8 cellular contexts compared by ENCODE assay signal in the genomic region with DNA sequence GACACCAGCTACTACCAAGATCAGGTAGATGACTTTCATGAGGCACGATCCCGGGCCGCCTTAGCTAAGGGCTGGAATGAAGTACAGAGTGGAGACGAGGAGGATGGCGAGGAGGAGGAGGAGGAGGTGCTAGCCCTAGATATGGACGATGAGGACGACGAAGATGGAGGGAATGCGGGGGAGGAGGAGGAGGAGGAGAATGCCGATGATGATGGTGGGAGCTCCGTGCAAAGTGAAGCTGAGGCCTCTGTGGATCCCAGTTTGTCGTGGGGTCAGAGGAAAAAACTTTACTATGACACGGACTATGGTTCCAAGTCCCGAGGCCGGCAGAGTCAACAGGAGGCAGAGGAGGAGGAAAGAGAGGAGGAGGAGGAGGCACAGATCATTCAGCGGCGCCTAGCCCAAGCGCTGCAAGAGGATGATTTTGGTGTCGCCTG. TPM values are rescaled to one million over a fixed set of nuclear protein-coding genes. Genes with fewer than 3 reads are reported as not detected.
DNase-seq lines count a peak whose midpoint lies in the region; ATAC-seq and TF ChIP-seq lines count a peak whose summit lies in the region.

No MANE protein-coding gene starts in this region.

- POLR2A ChIA-PET in Panc1 (lab: Charles Lee), result no interaction called here

- CTCF ChIA-PET in Panc1 (lab: Charles Lee), result no interaction called here

- TF ChIP-seq CTCF in 22Rv1 (IDR thresholded peaks at IDR 0.05) (no peak), Panc1 (IDR thresholded peaks at IDR 0.05) (no peak)

- peak overlapping the region; percentile 97 for H3K9ac ChIP-seq in duodenal mucosa (ENCODE audit: low read depth in 1 of 2, low read length in 2 of 2)

- H3K27me3 ChIP-seq in Panc1 (ENCODE audit: control insufficient read depth, insufficient read depth, low read length) (no peaks in the 10 kb centered on the region), duodenal mucosa (ENCODE audit: control insufficient read depth in 1 of 2, insufficient read depth in 2 of 2, low read length in 2 of 2) (no peaks in the 10 kb centered on the region), muscle layer of duodenum (ENCODE audit: low read depth, low read length) (no peaks in the 10 kb centered on the region)

- H3K27ac ChIP-seq in 22Rv1 (peak overlapping the region; percentile 92), Panc1 (ENCODE audit: low read length) (peak overlapping the region; percentile 93), duodenal mucosa (ENCODE audit: low read depth, low read length) (peak overlapping the region; percentile 85), muscle layer of duodenum (ENCODE audit: low read length) (peak overlapping the region; percentile 99)

- intact Hi-C loops in Panc1 (cut with micrococcal nuclease; ENCODE audit: unreplicated experiment), result loop anchor here (2.0 kb wide), 1 partner anchor 16 kb away; no protein-coding TSS in a partner anchor

- no peak for DNase-seq in Panc1 (ENCODE audit: low read depth, low spot score)
- no peak for DNase-seq in NCI-H2171 treated with DMSO at 0.1 percent for 48 hours (lab: John Stamatoyannopoulos, UW)
- no peak for DNase-seq in SK-N-DZ (ENCODE audit: low spot score)
- DNase-seq in globus pallidus (ENCODE audit: low spot score), result no peak

- H3K9me3 ChIP-seq in Panc1 (ENCODE audit: control insufficient read depth, insufficient read depth, low read depth, low read length) (no peaks in the 10 kb centered on the region), duodenal mucosa (ENCODE audit: control insufficient read depth in 1 of 2, low read length in 2 of 2) (no peaks in the 10 kb centered on the region), muscle layer of duodenum (ENCODE audit: control insufficient read depth in 1 of 2, low read length in 2 of 2) (no peaks in the 10 kb centered on the region)

- H3K4me3 ChIP-seq in Panc1 (ENCODE audit: low read depth in 2 of 2, low read length in 2 of 2) (peak overlapping the region; percentile 63 to 92), duodenal mucosa (ENCODE audit: low read depth in 1 of 2, low read length in 2 of 2) (peak overlapping the region; percentile 96 to 100), muscle layer of duodenum (ENCODE audit: low read depth in 1 of 2, low read length in 2 of 2) (peak overlapping the region; percentile 87 to 96)

- in situ Hi-C loops in Panc1 (cut with HindIII; ENCODE audit: low pct_unique_long_range_greater_than_20kb, low sequenced_read_pairs), result no loop called here

- peak; percentile 8 for ATAC-seq in GM19438 (IDR thresholded peaks at IDR 0.05; ENCODE audit: low read depth, unreplicated experiment)
- ATAC-seq in Panc1, result peak; percentile 17; the same call in 1 of the 2 replicates

- peaks cover 13% of the 10 kb centered on the region; the same call in 1 of the 2 replicates for H3K4me1 ChIP-seq in Panc1 (ENCODE audit: control insufficient read depth, insufficient read depth, low read length)
- peaks cover 16 to 18% of the 10 kb centered on the region in 2 donors for H3K4me1 ChIP-seq in duodenal mucosa (ENCODE audit: control insufficient read depth in 1 of 2, insufficient read depth in 2 of 2, low read length in 2 of 2)
- peaks cover 4 to 23% of the 10 kb centered on the region in 2 donors for H3K4me1 ChIP-seq in muscle layer of duodenum (ENCODE audit: control insufficient read depth in 1 of 2, insufficient read depth in 2 of 2, low read length in 2 of 2)

- H3K36me3 ChIP-seq in Panc1 (ENCODE audit: control insufficient read depth, insufficient read depth, low read length) (peaks cover 2% of the 10 kb centered on the region), duodenal mucosa (ENCODE audit: control insufficient read depth in 1 of 2, insufficient read depth in 2 of 2, low read length in 2 of 2) (peaks cover 0 to 7% of the 10 kb centered on the region in 2 donors), muscle layer of duodenum (ENCODE audit: control insufficient read depth in 1 of 2, insufficient read depth in 2 of 2, low read length in 2 of 2) (no peaks in the 10 kb centered on the region)

- no TSS peak for BruUV-seq in Panc1 (replicated peaks; lab: Mats Ljungman, UMichigan)

RNA-seq across cellular contexts. Expression of gene UTP3, which starts 0.5 kb away (rescaled TPM):
- 20.6 TPM for total RNA-seq in Panc1 (2021; ENCODE audit: unreplicated experiment)
- polyA plus RNA-seq in Panc1 (2012; ENCODE audit: insufficient read length), result 25.7 TPM
- polyA plus RNA-seq in SK-N-DZ (2014; cell fraction: cytosol; rRNA removed), result 9.2 and 10.1 TPM in 2 replicates
- 5.3 and 6.9 TPM in 2 replicates for polyA plus RNA-seq in SK-N-DZ (2014; cell fraction: nucleus; rRNA removed)

RNA-seq across cellular contexts. Expression of gene JCHAIN, which starts 22.5 kb away (rescaled TPM):
- total RNA-seq in Panc1 (2021; ENCODE audit: unreplicated experiment), result 0.36 TPM
- not detected for polyA plus RNA-seq in Panc1 (2012; ENCODE audit: insufficient read length)
- not detected in 2 replicates for polyA plus RNA-seq in SK-N-DZ (2014; cell fraction: cytosol; rRNA removed)
- not detected in 2 replicates for polyA plus RNA-seq in SK-N-DZ (2014; cell fraction: nucleus; rRNA removed)

RNA-seq across cellular contexts. Expression of gene RUFY3, which starts 33.0 kb away (rescaled TPM):
- total RNA-seq in Panc1 (2021; ENCODE audit: unreplicated experiment), result 29.6 TPM
- polyA plus RNA-seq in Panc1 (2012; ENCODE audit: insufficient read length), result 16.2 TPM
- 84.5 and 89.6 TPM in 2 replicates for polyA plus RNA-seq in SK-N-DZ (2014; cell fraction: cytosol; rRNA removed)
- 109 and 112 TPM in 2 replicates for polyA plus RNA-seq in SK-N-DZ (2014; cell fraction: nucleus; rRNA removed)
